In the genomic region with DNA sequence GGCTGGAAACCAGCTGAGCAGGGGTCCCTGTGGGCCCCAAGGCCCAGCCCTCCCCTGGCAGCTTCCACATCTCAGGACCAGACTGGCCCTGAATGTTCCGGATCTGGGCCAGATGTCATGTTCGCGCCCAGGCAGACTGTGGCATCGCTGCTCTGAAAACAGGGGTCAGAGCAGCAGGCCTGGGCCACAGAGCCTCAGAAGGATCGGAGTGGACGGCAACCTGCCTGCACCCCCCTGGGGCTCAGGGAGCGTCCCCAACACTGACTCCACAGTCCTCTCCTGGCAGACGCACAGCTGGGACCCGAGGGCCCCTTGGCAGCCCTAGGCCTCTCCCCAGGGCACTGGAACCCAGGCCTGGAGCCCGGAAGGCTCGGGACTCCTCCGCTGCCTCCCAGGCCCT, we compare ENCODE assay signal across 24 cellular contexts.
"Had no signal": no experiment of that assay in that cellular context is flagged by ENCODE, and none has a peak within 500 bp of the region (broad histone marks: within the 10 kb centered on the region; RNA-seq: fewer than 3 reads in every experiment).

No MANE protein-coding gene starts in this region.

- H3K4me1 Mint-ChIP-seq: nephron progenitor cell had no signal

- H3K4me1 ChIP-seq: colonic mucosa, esophagus muscularis mucosa, gastroesophageal sphincter, heart left ventricle, tibial artery had no signal

- ATAC-seq: activated T-helper 17 cell treated with anti-CD3 and anti-CD28 coated beads, Interleukin-2, amount 50 U/mL, for 72 hours; gastroesophageal sphincter; heart left ventricle; left colon; mucosa of descending colon; stimulated activated naive CD8-positive, alpha-beta T cell treated with anti-CD3 and anti-CD28 coated beads, Interleukin-15, amount 100 ng/mL, for 72 hours; T-cell had no signal

- H3K9me3 Mint-ChIP-seq: activated naive CD8-positive, alpha-beta T cell treated with anti-CD3 and anti-CD28 coated beads for 36 hours; activated T-cell treated with anti-CD3 and anti-CD28 coated beads, Interleukin-2, amount 50 U/mL, for 24 hours; activated T-helper 17 cell treated with anti-CD3 and anti-CD28 coated beads, Interleukin-2, amount 50 U/mL, for 72 hours; nephron progenitor cell; stimulated activated naive CD8-positive, alpha-beta T cell treated with anti-CD3 and anti-CD28 coated beads, Interleukin-15, amount 100 ng/mL, for 72 hours; T-cell; T-helper 2 cell treated with Interferon-gamma antibody and Interleukin-4, amounts not matched to agents 5 μg/mL and 100 μg/mL, for 36 hours had no signal

- H3K27ac Mint-ChIP-seq: activated naive CD8-positive, alpha-beta T cell treated with anti-CD3 and anti-CD28 coated beads for 36 hours; activated T-cell treated with anti-CD3 and anti-CD28 coated beads, Interleukin-2, amount 50 U/mL, for 24 hours; activated T-helper 17 cell treated with anti-CD3 and anti-CD28 coated beads, Interleukin-2, amount 50 U/mL, for 72 hours; nephron progenitor cell; stimulated activated naive CD8-positive, alpha-beta T cell treated with anti-CD3 and anti-CD28 coated beads, Interleukin-15, amount 100 ng/mL, for 72 hours; T-cell; T-helper 2 cell treated with Interferon-gamma antibody and Interleukin-4, amounts not matched to agents 5 μg/mL and 100 μg/mL, for 36 hours had no signal

- H3K27me3 Mint-ChIP-seq: activated naive CD8-positive, alpha-beta T cell treated with anti-CD3 and anti-CD28 coated beads for 36 hours; activated T-cell treated with anti-CD3 and anti-CD28 coated beads, Interleukin-2, amount 50 U/mL, for 24 hours; activated T-helper 17 cell treated with anti-CD3 and anti-CD28 coated beads, Interleukin-2, amount 50 U/mL, for 72 hours; stimulated activated naive CD8-positive, alpha-beta T cell treated with anti-CD3 and anti-CD28 coated beads, Interleukin-15, amount 100 ng/mL, for 72 hours; T-cell had no signal

- H3K27me3 ChIP-seq: colonic mucosa, esophagus muscularis mucosa, gastroesophageal sphincter, heart left ventricle, tibial artery had no signal

- DNase-seq: activated CD4-positive, alpha-beta T cell treated with anti-CD3 and anti-CD28 coated beads for 1 hour; activated CD4-positive, alpha-beta T cell treated with anti-CD3 and anti-CD28 coated beads, Interleukin-2, amount 50 U/mL, for 1 hour; activated CD8-positive, alpha-beta memory T cell treated with anti-CD3 and anti-CD28 coated beads for 24 hours; activated CD8-positive, alpha-beta memory T cell treated with anti-CD3 and anti-CD28 coated beads, Interleukin-2, amount 50 U/mL, for 4 hours; activated naive CD4-positive, alpha-beta T cell treated with Interleukin-2 at 50 U/mL for 16 hours; activated naive CD8-positive, alpha-beta T cell treated with anti-CD3 and anti-CD28 coated beads for 36 hours; activated T-cell treated with anti-CD3 and anti-CD28 coated beads, Interleukin-2, amount 50 U/mL, for 24 hours; amygdala; colonic mucosa; left colon; mesenchymal stem cell; nephron progenitor cell; nucleus accumbens; stimulated activated CD4-positive, alpha-beta T cell treated with anti-CD3 and anti-CD28 coated beads, Interleukin-4, amount 100 ng/mL, for 24 hours; stimulated activated naive CD8-positive, alpha-beta T cell treated with anti-CD3 and anti-CD28 coated beads, Interleukin-15, amount 100 ng/mL, for 72 hours; T-cell had no signal

- H3K4me3 Mint-ChIP-seq: activated naive CD8-positive, alpha-beta T cell treated with anti-CD3 and anti-CD28 coated beads for 36 hours; activated T-cell treated with anti-CD3 and anti-CD28 coated beads, Interleukin-2, amount 50 U/mL, for 24 hours; activated T-helper 17 cell treated with anti-CD3 and anti-CD28 coated beads, Interleukin-2, amount 50 U/mL, for 72 hours; nephron progenitor cell; stimulated activated naive CD8-positive, alpha-beta T cell treated with anti-CD3 and anti-CD28 coated beads, Interleukin-15, amount 100 ng/mL, for 72 hours; T-cell; T-helper 2 cell treated with Interferon-gamma antibody and Interleukin-4, amounts not matched to agents 5 μg/mL and 100 μg/mL, for 36 hours had no signal

- H3K36me3 ChIP-seq: colonic mucosa, gastroesophageal sphincter, heart left ventricle, tibial artery had no signal

- H3K27ac ChIP-seq: colonic mucosa, esophagus muscularis mucosa, gastroesophageal sphincter, heart left ventricle, tibial artery, VCaP had no signal

- H3K4me3 ChIP-seq: colonic mucosa, esophagus muscularis mucosa, gastroesophageal sphincter, heart left ventricle, mucosa of descending colon, tibial artery had no signal

- H3K9me3 ChIP-seq: colonic mucosa, esophagus muscularis mucosa, gastroesophageal sphincter, heart left ventricle, mucosa of descending colon, tibial artery had no signal
